ENCODE assay signal across 15 cellular contexts in genomic region chr11:14041040-14041439, GRCh38.
DNase-seq lines count a peak whose midpoint lies in the region; ATAC-seq, FAIRE-seq and TF ChIP-seq lines count a peak whose summit lies in the region.
"Had no signal": no experiment of that assay in that cellular context is flagged by ENCODE, and none has a peak within 500 bp of the region (broad histone marks: within the 10 kb centered on the region; RNA-seq: fewer than 3 reads in every experiment).

No MANE protein-coding gene starts in this region.

- H3K9me2 ChIP-seq in OCI-LY7 (ENCODE audit: insufficient read depth, low read length), result no peaks in the 10 kb centered on the region

- peak; percentile 26 for TF ChIP-seq CTCF in left ventricle myocardium inferior (IDR thresholded peaks at IDR 0.05; ENCODE audit: borderline replicate concordance)
- TF ChIP-seq CTCF in OCI-LY7 (conservative IDR thresholded peaks at IDR 0.05; ENCODE audit: low read length), result peak; percentile 77
- TF ChIP-seq CTCF in fibroblast of mammary gland (conservative IDR thresholded peaks at IDR 0.05; ENCODE audit: control insufficient read depth, insufficient read depth, low read depth, low read length), result peak; percentile 38
- no peak for TF ChIP-seq CTCF in omental fat pad (IDR thresholded peaks at IDR 0.05)

- no peaks in the 10 kb centered on the region for H3K79me2 ChIP-seq in OCI-LY7 (ENCODE audit: insufficient read depth, low read depth, low read length)

- no peak overlapping the region for H3K4me2 ChIP-seq in OCI-LY7 (ENCODE audit: low read length)
- H3K4me2 ChIP-seq: PC-9 had no signal

- no TSS peak for BruUV-seq in OCI-LY7 (replicated peaks; lab: Mats Ljungman, UMichigan)

- no peak overlapping the region for H3K4me3 ChIP-seq in left ventricle myocardium inferior
- H3K4me3 ChIP-seq in OCI-LY7 (ENCODE audit: low read depth, low read length, poor library complexity, severe bottlenecking), result no peak overlapping the region
- H3K4me3 ChIP-seq in fibroblast of mammary gland (ENCODE audit: control insufficient read depth, low read depth, low read length), result no peak overlapping the region
- H3K4me3 ChIP-seq in HAP-1, result no peak overlapping the region
- H3K4me3 ChIP-seq: PC-9 had no signal

- peak overlapping the region; percentile 65; the same call in 1 of the 2 replicates for H2AFZ ChIP-seq in OCI-LY7 (ENCODE audit: low read length)
- H2AFZ ChIP-seq: PC-9 had no signal

- ATAC-seq in left ventricle myocardium superior (no peak), omental fat pad (ENCODE audit: low FRiP score) (no peak), GM21786 (IDR thresholded peaks at IDR 0.05; ENCODE audit: unreplicated experiment) (no peak)
- ATAC-seq: naive thymus-derived CD8-positive, alpha-beta T cell had no signal

- no peaks in the 10 kb centered on the region for H4K20me1 ChIP-seq in OCI-LY7 (ENCODE audit: insufficient read depth, low read length)

- intact Hi-C loops in left ventricle myocardium inferior (cut with micrococcal nuclease) (no loop called here), left ventricle myocardium superior (cut with micrococcal nuclease) (no loop called here), OCI-LY7 (cut with micrococcal nuclease; ENCODE audit: unreplicated experiment) (loop anchor here (1.0 to 5.0 kb wide), 4 partner anchors 84 to 265 kb away; no protein-coding TSS in a partner anchor)

- peak; percentile 81 for FAIRE-seq in urothelium cell line (lab: Jason Lieb, UNC)
- FAIRE-seq: GM18507 had no signal

- no peak overlapping the region for H3K27ac ChIP-seq in left ventricle myocardium inferior (replicated peaks)
- no peak overlapping the region for H3K27ac ChIP-seq in OCI-LY7 (ENCODE audit: low read depth, low read length, poor library complexity, severe bottlenecking)
- H3K27ac ChIP-seq: PC-9 had no signal

- no peaks in the 10 kb centered on the region for H3K36me3 ChIP-seq in left ventricle myocardium inferior
- no peaks in the 10 kb centered on the region for H3K36me3 ChIP-seq in OCI-LY7 (ENCODE audit: insufficient read depth, low read length)
- no peaks in the 10 kb centered on the region for H3K36me3 ChIP-seq in HAP-1 (replicated peaks)

- H3K4me1 ChIP-seq in left ventricle myocardium inferior (no peaks in the 10 kb centered on the region), OCI-LY7 (ENCODE audit: insufficient read depth, low read length, poor library complexity, severe bottlenecking) (no peaks in the 10 kb centered on the region), HAP-1 (no peaks in the 10 kb centered on the region)

- in situ Hi-C loops in HAP-1 (cut with MboI; ENCODE audit: low sequenced_read_pairs), result no loop called here

- H3K27me3 ChIP-seq in left ventricle myocardium inferior (ENCODE audit: low read depth), result peaks cover 24% of the 10 kb centered on the region
- no peaks in the 10 kb centered on the region; the same call in none of the 2 replicates for H3K27me3 ChIP-seq in HAP-1 (ENCODE audit: low read depth)

- CTCF ChIA-PET in OCI-LY7 (lab: Charles Lee; ENCODE audit: unreplicated experiment), result interaction anchor here (0.9 kb wide), 1 partner anchor 268 kb away, joined by 3 read pairs; no protein-coding TSS in a partner anchor

- no peaks in the 10 kb centered on the region for H3K9me3 ChIP-seq in left ventricle myocardium inferior (replicated peaks)
- no peaks in the 10 kb centered on the region for H3K9me3 ChIP-seq in OCI-LY7 (ENCODE audit: low read length)
- H3K9me3 ChIP-seq in HAP-1, result no peaks in the 10 kb centered on the region

- no peak for DNase-seq in left ventricle myocardium inferior
- no peak for DNase-seq in left ventricle myocardium superior
- peak; percentile 41 for DNase-seq in OCI-LY7 (ENCODE audit: low spot score)
- peak; percentile 20 for DNase-seq in fibroblast of mammary gland (ENCODE audit: low read depth)
- no peak for DNase-seq in urothelium cell line (ENCODE audit: low spot score)
- no peak for DNase-seq in omental fat pad (ENCODE audit: low spot score)
- DNase-seq in HAP-1 (ENCODE audit: low spot score in 2 of 2), result no peak
- DNase-seq: activated CD4-positive, CD25-positive, alpha-beta regulatory T cell; CD4-positive, CD25-positive, alpha-beta regulatory T cell; naive thymus-derived CD8-positive, alpha-beta T cell; NCI-H1417 treated with DMSO at 0.1 percent for 48 hours; PC-9; stimulated activated CD4-positive, alpha-beta T cell treated with anti-CD3 and anti-CD28 coated beads, Interleukin-15, amount 100 ng/mL, for 24 hours had no signal

- POLR2A ChIA-PET in OCI-LY7 (lab: Charles Lee), result interaction anchor here (0.6 to 1.3 kb wide), 3 partner anchors 84 to 268 kb away, joined by 3 to 7 read pairs (median 5); no protein-coding TSS in a partner anchor

Comparison
In these comparisons a context has a peak if more than half of its experiments do, and no peak if none do; other contexts are left out.
1. DNase-seq: peak in OCI-LY7 (single experiment) and fibroblast of mammary gland (single experiment); none in left ventricle myocardium inferior (single experiment), left ventricle myocardium superior (single experiment), urothelium cell line (single experiment), omental fat pad (single experiment) and HAP-1 (0 of 2).
2. CTCF ChIP-seq: peak in left ventricle myocardium inferior (single experiment), OCI-LY7 (single experiment) and fibroblast of mammary gland (single experiment); none in omental fat pad (0 of 3).